In the genomic region with DNA sequence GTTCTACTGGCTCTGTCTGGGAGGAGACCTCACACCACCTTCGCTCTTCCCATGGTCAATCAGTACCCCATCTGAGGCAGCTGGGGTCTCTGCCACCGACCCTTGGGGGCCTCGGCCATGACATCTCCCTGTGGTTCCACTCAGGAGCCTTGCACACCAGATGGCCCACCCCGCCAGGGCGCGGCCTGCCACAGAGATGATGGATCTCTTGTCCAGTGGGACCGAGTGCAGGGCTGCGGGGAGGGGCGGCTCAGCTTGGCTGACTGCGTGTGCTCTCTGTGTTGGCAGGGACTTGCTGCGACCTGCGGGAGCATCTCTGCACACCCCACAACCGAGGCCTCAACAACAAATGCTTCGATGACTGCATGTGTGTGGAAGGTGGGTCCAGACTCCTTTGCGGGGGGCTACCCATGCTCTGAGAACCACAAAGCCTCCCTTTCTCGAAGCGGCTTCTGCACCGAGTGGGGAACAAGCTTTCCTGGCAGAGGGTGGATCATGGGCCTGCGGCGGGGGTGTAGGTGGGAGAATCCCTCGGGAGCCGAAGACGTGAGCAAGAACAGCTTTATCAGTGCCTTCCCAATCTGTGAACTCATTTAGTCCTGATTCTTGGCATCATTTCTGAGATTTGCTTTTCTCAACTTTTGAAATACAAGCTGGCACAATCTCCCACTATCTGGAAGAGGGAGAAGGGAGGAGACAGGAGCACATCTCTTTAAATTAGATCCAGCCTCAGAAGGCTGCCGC, we compare ENCODE assay signal across 26 cellular contexts. TPM values are rescaled to one million over a fixed set of nuclear protein-coding genes. Genes with fewer than 3 reads are reported as not detected.
DNase-seq lines count a peak whose midpoint lies in the region; ATAC-seq and TF ChIP-seq lines count a peak whose summit lies in the region.
"Had no signal": no experiment of that assay in that cellular context is flagged by ENCODE, and none has a peak within 500 bp of the region (broad histone marks: within the 10 kb centered on the region; RNA-seq: fewer than 3 reads in every experiment).

No MANE protein-coding gene starts in this region.

- intact Hi-C loops in activated T-helper 2 cell treated with anti-CD3 and anti-CD28 coated beads, Interferon-gamma antibody, Interleukin-2, Interleukin-4, amounts not matched to agents 10 μg/mL and 5 μg/mL and 100 μg/mL, durations not matched to agents 14 hours and 24 hours and 36 hours (cut with micrococcal nuclease): no loop called here

- no peak overlapping the region for H3K27ac Mint-ChIP-seq in endodermal cell
- H3K27ac Mint-ChIP-seq in nephron progenitor cell: peak overlapping the region; percentile 85
- no peak overlapping the region for H3K27ac Mint-ChIP-seq in activated T-helper 2 cell treated with anti-CD3 and anti-CD28 coated beads, Interferon-gamma antibody, Interleukin-2, Interleukin-4, amounts not matched to agents 10 μg/mL and 5 μg/mL and 100 μg/mL, durations not matched to agents 14 hours and 24 hours and 36 hours
- H3K27ac Mint-ChIP-seq: CD8-positive, alpha-beta T cell had no signal

- no peak overlapping the region for H3K4me3 ChIP-seq in endodermal cell (ENCODE audit: low read length)
- H3K4me3 ChIP-seq: Peyer's patch had no signal

- peak; percentile 70 for DNase-seq in NCI-H82 (lab: John Stamatoyannopoulos, UW)
- DNase-seq in NCI-H82 treated with DMSO at 0.1 percent for 48 hours (lab: John Stamatoyannopoulos, UW; ENCODE audit: unreplicated experiment): no peak
- no peak for DNase-seq in endodermal cell
- DNase-seq in nephron progenitor cell: no peak
- no peak for DNase-seq in activated T-helper 2 cell treated with anti-CD3 and anti-CD28 coated beads, Interferon-gamma antibody, Interleukin-2, Interleukin-4, amounts not matched to agents 10 μg/mL and 5 μg/mL and 100 μg/mL, durations not matched to agents 14 hours and 24 hours and 36 hours (ENCODE audit: low spot score)
- no peak for DNase-seq in stimulated activated CD4-positive, alpha-beta T cell treated with anti-CD3 and anti-CD28 coated beads, Interleukin-4, amount 100 ng/mL, for 4 hours
- DNase-seq: ACHN; Calu3; CD8-positive, alpha-beta T cell; DMS53; GF-D8; KBM-7; MM.1S; NCI-H1048; NCI-H1417 treated with DMSO at 0.1 percent for 48 hours; NCI-H1930; NCI-H226; NCI-H510A treated with DMSO at 0.1 percent for 48 hours; NCI-H748 treated with DMSO at 0.1 percent for 48 hours; Peyer's patch had no signal

- H3K9me3 ChIP-seq in endodermal cell (ENCODE audit: control insufficient read depth, low read length): no peaks in the 10 kb centered on the region
- H3K9me3 ChIP-seq: Peyer's patch had no signal

- ATAC-seq in HG03354 (IDR thresholded peaks at IDR 0.05; ENCODE audit: poor library complexity, severe bottlenecking, unreplicated experiment): no peak
- ATAC-seq in GM21423 (IDR thresholded peaks at IDR 0.05; ENCODE audit: unreplicated experiment): no peak
- ATAC-seq: CD8-positive, alpha-beta T cell; HepG2 had no signal

- H3K4me1 ChIP-seq in endodermal cell (ENCODE audit: control insufficient read depth, insufficient read depth, low read length): no peaks in the 10 kb centered on the region
- H3K4me1 ChIP-seq: Peyer's patch had no signal

- H3K9ac ChIP-seq in endodermal cell (ENCODE audit: extremely low read depth, low read length, poor library complexity, severe bottlenecking): no peak overlapping the region

- H3K27me3 Mint-ChIP-seq in endodermal cell (ENCODE audit: insufficient read depth): peaks cover 3% of the 10 kb centered on the region
- peaks cover 18% of the 10 kb centered on the region for H3K27me3 Mint-ChIP-seq in nephron progenitor cell (ENCODE audit: low read depth, poor library complexity)
- peaks cover 2% of the 10 kb centered on the region for H3K27me3 Mint-ChIP-seq in activated T-helper 2 cell treated with anti-CD3 and anti-CD28 coated beads, Interferon-gamma antibody, Interleukin-2, Interleukin-4, amounts not matched to agents 10 μg/mL and 5 μg/mL and 100 μg/mL, durations not matched to agents 14 hours and 24 hours and 36 hours (ENCODE audit: low read depth)

- H3K4me3 Mint-ChIP-seq in endodermal cell (no peak overlapping the region), nephron progenitor cell (no peak overlapping the region)
- no peak overlapping the region for H3K4me3 Mint-ChIP-seq in activated T-helper 2 cell treated with anti-CD3 and anti-CD28 coated beads, Interferon-gamma antibody, Interleukin-2, Interleukin-4, amounts not matched to agents 10 μg/mL and 5 μg/mL and 100 μg/mL, durations not matched to agents 14 hours and 24 hours and 36 hours (ENCODE audit: low read depth)
- H3K4me3 Mint-ChIP-seq: CD8-positive, alpha-beta T cell had no signal

- H3K27ac ChIP-seq in endodermal cell (ENCODE audit: low read depth, low read length): peak overlapping the region; percentile 68
- H3K27ac ChIP-seq: 22Rv1, HL-60, Peyer's patch had no signal

- no peak for TF ChIP-seq CTCF in endodermal cell (conservative IDR thresholded peaks at IDR 0.05)
- TF ChIP-seq CTCF in nephron progenitor cell (IDR thresholded peaks at IDR 0.05): no peak

- no peaks in the 10 kb centered on the region for H3K9me3 Mint-ChIP-seq in endodermal cell
- no peaks in the 10 kb centered on the region for H3K9me3 Mint-ChIP-seq in nephron progenitor cell
- no peaks in the 10 kb centered on the region for H3K9me3 Mint-ChIP-seq in activated T-helper 2 cell treated with anti-CD3 and anti-CD28 coated beads, Interferon-gamma antibody, Interleukin-2, Interleukin-4, amounts not matched to agents 10 μg/mL and 5 μg/mL and 100 μg/mL, durations not matched to agents 14 hours and 24 hours and 36 hours
- H3K9me3 Mint-ChIP-seq: CD8-positive, alpha-beta T cell had no signal

- no peaks in the 10 kb centered on the region for H3K27me3 ChIP-seq in endodermal cell (ENCODE audit: control insufficient read depth, insufficient read depth, low read length, poor library complexity, severe bottlenecking)
- H3K27me3 ChIP-seq: Peyer's patch had no signal

- H3K4me1 Mint-ChIP-seq in endodermal cell (no peaks in the 10 kb centered on the region), nephron progenitor cell (peaks cover 24% of the 10 kb centered on the region)
- peaks cover 10% of the 10 kb centered on the region for H3K4me1 Mint-ChIP-seq in activated T-helper 2 cell treated with anti-CD3 and anti-CD28 coated beads, Interferon-gamma antibody, Interleukin-2, Interleukin-4, amounts not matched to agents 10 μg/mL and 5 μg/mL and 100 μg/mL, durations not matched to agents 14 hours and 24 hours and 36 hours (ENCODE audit: low read depth)

- WGBS in endodermal cell (ENCODE audit: insufficient coverage in 1 of 2, insufficient read length in 1 of 2), 2 experiments: 93 to 96% methylated on average over 12 to 24 of the region's 24 CpGs

- H3K36me3 ChIP-seq in endodermal cell (ENCODE audit: control insufficient read depth, insufficient read depth, low read length): no peaks in the 10 kb centered on the region
- H3K36me3 ChIP-seq: Peyer's patch had no signal

- no peaks in the 10 kb centered on the region for H3K36me3 Mint-ChIP-seq in endodermal cell (ENCODE audit: low read depth)
- H3K36me3 Mint-ChIP-seq in nephron progenitor cell (ENCODE audit: low read depth): no peaks in the 10 kb centered on the region
- no peaks in the 10 kb centered on the region for H3K36me3 Mint-ChIP-seq in activated T-helper 2 cell treated with anti-CD3 and anti-CD28 coated beads, Interferon-gamma antibody, Interleukin-2, Interleukin-4, amounts not matched to agents 10 μg/mL and 5 μg/mL and 100 μg/mL, durations not matched to agents 14 hours and 24 hours and 36 hours (ENCODE audit: low read depth)
- H3K36me3 Mint-ChIP-seq: CD8-positive, alpha-beta T cell had no signal

RNA-seq across cellular contexts. Expression of a gene that starts 20.9 kb away (rescaled TPM):
- 10 to 100 TPM; 71.3 to 81.2 TPM for total RNA-seq in endodermal cell
- 54.5 TPM for polyA plus RNA-seq in endodermal cell (2013, experiment 1 of 2)
- polyA plus RNA-seq in endodermal cell (2013, experiment 2 of 2): 49.1 TPM
- total RNA-seq in activated T-helper 2 cell treated with anti-CD3 and anti-CD28 coated beads, Interferon-gamma antibody, Interleukin-2, Interleukin-4, amounts not matched to agents 10 μg/mL and 5 μg/mL and 100 μg/mL, durations not matched to agents 14 hours and 24 hours and 36 hours: 8.6 and 9.7 TPM in 2 replicates

RNA-seq across cellular contexts. Expression of a gene that starts 23.5 kb away (rescaled TPM):
- total RNA-seq in endodermal cell: 1 to 10 TPM; 5.4 to 6.0 TPM
- polyA plus RNA-seq in endodermal cell (2013, experiment 1 of 2): 42.1 TPM
- 39.2 TPM for polyA plus RNA-seq in endodermal cell (2013, experiment 2 of 2)
- 0.07 TPM in 2 replicates for total RNA-seq in activated T-helper 2 cell treated with anti-CD3 and anti-CD28 coated beads, Interferon-gamma antibody, Interleukin-2, Interleukin-4, amounts not matched to agents 10 μg/mL and 5 μg/mL and 100 μg/mL, durations not matched to agents 14 hours and 24 hours and 36 hours
- total RNA-seq: Calu3, HT-29, Peyer's patch had no signal
- polyA plus RNA-seq: HepG2 had no signal

RNA-seq across cellular contexts. Expression of a gene that starts 34.1 kb away (rescaled TPM):
- 100 to 1,000 TPM; 128 to 132 TPM for total RNA-seq in endodermal cell
- 153 TPM for polyA plus RNA-seq in endodermal cell (2013, experiment 1 of 2)
- 130 TPM for polyA plus RNA-seq in endodermal cell (2013, experiment 2 of 2)
- total RNA-seq in activated T-helper 2 cell treated with anti-CD3 and anti-CD28 coated beads, Interferon-gamma antibody, Interleukin-2, Interleukin-4, amounts not matched to agents 10 μg/mL and 5 μg/mL and 100 μg/mL, durations not matched to agents 14 hours and 24 hours and 36 hours: 77.1 and 78.0 TPM in 2 replicates

RNA-seq across cellular contexts. Expression of a gene that starts 47.0 kb away (rescaled TPM):
- total RNA-seq in endodermal cell: 1 to 10 TPM in 1 of 2 donors, under 1 TPM in 1; 0.95 to 1.4 TPM
- 0.39 TPM for polyA plus RNA-seq in endodermal cell (2013, experiment 1 of 2)
- polyA plus RNA-seq in endodermal cell (2013, experiment 2 of 2): 0.54 TPM
- not detected in 2 replicates for total RNA-seq in activated T-helper 2 cell treated with anti-CD3 and anti-CD28 coated beads, Interferon-gamma antibody, Interleukin-2, Interleukin-4, amounts not matched to agents 10 μg/mL and 5 μg/mL and 100 μg/mL, durations not matched to agents 14 hours and 24 hours and 36 hours
- total RNA-seq: Calu3; CD8-positive, alpha-beta T cell; HepG2; HT-29; Peyer's patch had no signal
- polyA plus RNA-seq: HepG2 had no signal

RNA-seq across cellular contexts. Expression of a gene that starts 51.0 kb away (rescaled TPM):
- 1 to 10 TPM; 2.7 to 4.1 TPM for total RNA-seq in endodermal cell
- polyA plus RNA-seq in endodermal cell (2013, experiment 1 of 2): 2.8 TPM
- polyA plus RNA-seq in endodermal cell (2013, experiment 2 of 2): 2.0 TPM
- total RNA-seq in activated T-helper 2 cell treated with anti-CD3 and anti-CD28 coated beads, Interferon-gamma antibody, Interleukin-2, Interleukin-4, amounts not matched to agents 10 μg/mL and 5 μg/mL and 100 μg/mL, durations not matched to agents 14 hours and 24 hours and 36 hours: 13.5 and 13.8 TPM in 2 replicates
- total RNA-seq: HT-29 had no signal
